In the genomic region with DNA sequence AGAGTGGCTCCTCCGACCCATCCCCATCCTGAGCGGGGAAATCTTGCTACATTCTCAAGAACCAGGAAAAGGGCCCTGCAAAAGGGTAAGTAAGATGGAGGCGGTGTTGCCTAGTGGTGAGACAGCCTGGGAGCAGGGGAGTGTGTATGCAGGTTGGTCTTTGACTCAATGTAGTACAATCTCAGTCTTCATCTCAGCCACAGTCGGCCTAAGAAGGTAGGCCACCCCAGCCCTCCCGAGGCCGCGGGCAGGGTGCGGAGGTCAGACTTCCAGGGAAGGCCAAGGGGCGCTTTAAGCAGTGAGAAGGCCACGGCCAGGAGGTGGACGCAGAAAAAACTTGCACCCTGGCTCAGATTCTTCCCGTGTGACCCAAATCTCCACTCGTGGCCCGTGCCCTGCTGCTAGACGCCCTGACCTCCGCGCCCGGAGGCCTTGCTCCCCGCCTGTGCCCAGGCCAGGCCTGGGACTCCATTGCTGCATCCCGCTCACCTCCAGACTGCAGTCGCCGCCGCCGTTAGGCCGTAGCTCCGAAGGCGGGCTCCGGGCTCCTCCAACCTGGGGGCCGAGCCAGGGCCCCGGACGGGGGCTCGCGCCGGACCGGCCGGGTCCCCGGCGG, we compare ENCODE assay signal across 8 cellular contexts. TPM values are rescaled to one million over a fixed set of nuclear protein-coding genes. Genes with fewer than 3 reads are reported as not detected.
DNase-seq lines count a peak whose midpoint lies in the region; ATAC-seq and TF ChIP-seq lines count a peak whose summit lies in the region.

No MANE protein-coding gene starts in this region.

- peak overlapping the region; percentile 90 for H3K27ac Mint-ChIP-seq in memory B cell

- TF ChIP-seq CTCF in BJ (IDR thresholded peaks at IDR 0.05; ENCODE audit: insufficient read depth, low read depth, low read length), result no peak
- TF ChIP-seq CTCF in choroid plexus epithelial cell (conservative IDR thresholded peaks at IDR 0.05; ENCODE audit: low read depth, low read length), result no peak

- no peaks in the 10 kb centered on the region for H3K27me3 Mint-ChIP-seq in memory B cell

- peak overlapping the region; percentile 79 for H3K4me3 Mint-ChIP-seq in memory B cell

- H3K36me3 ChIP-seq in BJ (ENCODE audit: control insufficient read depth, insufficient read depth, low read length) (no peaks in the 10 kb centered on the region; the same call in 1 of the 2 replicates), urinary bladder (ENCODE audit: insufficient read depth) (no peaks in the 10 kb centered on the region)

- H3K27me3 ChIP-seq in BJ (ENCODE audit: control insufficient read depth, insufficient read depth, low read length), result no peaks in the 10 kb centered on the region

- peaks cover 5% of the 10 kb centered on the region for H3K36me3 Mint-ChIP-seq in memory B cell

- H3K9me3 Mint-ChIP-seq in memory B cell, result no peaks in the 10 kb centered on the region

- H3K4me3 ChIP-seq in BJ (ENCODE audit: low read depth, low read length) (peak overlapping the region; percentile 70), choroid plexus epithelial cell (ENCODE audit: low read depth, low read length) (peak overlapping the region; percentile 85), urinary bladder (ENCODE audit: low read depth, low read length) (peak overlapping the region; percentile 87)

- ATAC-seq in GM18502 (IDR thresholded peaks at IDR 0.05; ENCODE audit: poor library complexity, unreplicated experiment), result peak; percentile 42
- peak; percentile 34 for ATAC-seq in HG02973 (IDR thresholded peaks at IDR 0.05; ENCODE audit: unreplicated experiment)
- peak; percentile 34 for ATAC-seq in memory B cell (ENCODE audit: low read depth)

- H3K27ac ChIP-seq in urinary bladder (ENCODE audit: low read depth), result no peak overlapping the region

- peaks cover 2% of the 10 kb centered on the region for H3K4me1 ChIP-seq in urinary bladder (ENCODE audit: insufficient read depth)

- 3% methylated on average over 38 of the region's 38 CpGs for WGBS in urinary bladder

- H3K4me1 Mint-ChIP-seq in memory B cell, result peaks cover 17% of the 10 kb centered on the region

- CTCF ChIA-PET in BJ (lab: Yijun Ruan, JAX), result interaction anchor here (1.7 kb wide), 1 partner anchor 158 kb away, joined by 5 read pairs; no protein-coding TSS in a partner anchor

- POLR2A ChIA-PET in BJ (lab: Charles Lee), result no interaction called here

- DNase-seq in BJ (ENCODE audit: low read depth), result no peak
- DNase-seq in OCI-M1 (lab: John Stamatoyannopoulos, UW), result peak; percentile 49
- peak; percentile 20 for DNase-seq in choroid plexus epithelial cell (ENCODE audit: low read depth)
- no peak for DNase-seq in memory B cell (ENCODE audit: low spot score in 2 of 2)
- DNase-seq in activated CD4-positive, CD25-positive, alpha-beta regulatory T cell treated with anti-CD3 and anti-CD28 coated beads, Interleukin-2, amount 50 U/mL, for 72 hours, result no peak

RNA-seq across cellular contexts. Expression of gene FOXM1, which starts 0.4 kb away (rescaled TPM):
- polyA plus RNA-seq in BJ (2011; rRNA removed) (15.2 and 26.6 TPM in 2 replicates), urinary bladder (0.49 TPM)
- polyA minus RNA-seq in BJ (2011; rRNA and poly(A)+ RNA removed), result 13.0 and 22.3 TPM in 2 replicates
- 6.2 TPM for total RNA-seq in urinary bladder

RNA-seq across cellular contexts. Expression of gene RHNO1, which starts 0.5 kb away (rescaled TPM):
- polyA plus RNA-seq in BJ (2011; rRNA removed) (40.0 and 55.7 TPM in 2 replicates), urinary bladder (12.0 TPM)
- polyA minus RNA-seq in BJ (2011; rRNA and poly(A)+ RNA removed), result 13.3 and 28.9 TPM in 2 replicates
- 27.4 TPM for total RNA-seq in urinary bladder

RNA-seq across cellular contexts. Expression of gene TULP3, which starts 14.2 kb away (rescaled TPM):
- 42.1 and 43.7 TPM in 2 replicates for polyA plus RNA-seq in BJ (2011; rRNA removed)
- 27.2 and 37.3 TPM in 2 replicates for polyA minus RNA-seq in BJ (2011; rRNA and poly(A)+ RNA removed)
- total RNA-seq in urinary bladder, result 24.3 TPM
- polyA plus RNA-seq in urinary bladder, result 22.8 TPM

RNA-seq across cellular contexts. Expression of gene TEX52, which starts 19.7 kb away (rescaled TPM):
- not detected in 2 replicates for polyA plus RNA-seq in BJ (2011; rRNA removed)
- not detected in 2 replicates for polyA minus RNA-seq in BJ (2011; rRNA and poly(A)+ RNA removed)
- not detected for total RNA-seq in urinary bladder
- not detected for polyA plus RNA-seq in urinary bladder

RNA-seq across cellular contexts. Expression of gene NRIP2, which starts 41.7 kb away (rescaled TPM):
- polyA plus RNA-seq in BJ (2011; rRNA removed) (not detected in 2 replicates), urinary bladder (4.3 TPM)
- polyA minus RNA-seq in BJ (2011; rRNA and poly(A)+ RNA removed), result not detected in 2 replicates
- 1.7 TPM for total RNA-seq in urinary bladder

Comparison
In these comparisons a context has a peak if more than half of its experiments do, and no peak if none do; other contexts are left out.
1. DNase-seq: peak in OCI-M1 (single experiment) and choroid plexus epithelial cell (single experiment); none in BJ (single experiment), memory B cell (0 of 2) and activated CD4-positive, CD25-positive, alpha-beta regulatory T cell treated with anti-CD3 and anti-CD28 coated beads, Interleukin-2, amount 50 U/mL, for 72 hours (single experiment).
2. RNA of gene FOXM1, which starts 0.4 kb away (polyA plus RNA-seq): 15.2 to 26.6 TPM in BJ; 0.49 TPM in urinary bladder (single experiment); every median in the first group is over 10 times any median in the second.
3. Peak in every context shown above with its lines, with median percentiles within 50 percentile points of each other: H3K4me3 ChIP-seq and ATAC-seq.